26 cellular contexts compared by ENCODE assay signal in genomic region chr13:54975676-54976075, GRCh38.
"Had no signal": no experiment of that assay in that cellular context is flagged by ENCODE, and none has a peak within 500 bp of the region (broad histone marks: within the 10 kb centered on the region; RNA-seq: fewer than 3 reads in every experiment).

No MANE protein-coding gene starts in this region.

- H3K9me3 Mint-ChIP-seq: stimulated activated naive CD8-positive, alpha-beta T cell treated with anti-CD3 and anti-CD28 coated beads, Interleukin-15, Interleukin-2, amounts not matched to agents 100 ng/mL and 50 ng/mL, for 24 hours had no signal

- H3K27ac Mint-ChIP-seq: naive thymus-derived CD4-positive, alpha-beta T cell; natural killer cell treated with Interleukin-12 subunit alpha and Interleukin-12 subunit beta and Interleukin-15 and Interleukin-18, amount 100 ng/mL, for 72 hours; stimulated activated effector memory CD8-positive, alpha-beta T cell treated with anti-CD3 and anti-CD28 coated beads, Interleukin-12 subunit alpha, Interleukin-12 subunit beta, amount 100 ng/mL, for 72 hours; stimulated activated naive CD8-positive, alpha-beta T cell treated with anti-CD3 and anti-CD28 coated beads, Interleukin-15, Interleukin-2, amounts not matched to agents 100 ng/mL and 50 ng/mL, for 24 hours had no signal

- H3K27me3 Mint-ChIP-seq: naive thymus-derived CD4-positive, alpha-beta T cell; natural killer cell treated with Interleukin-12 subunit alpha and Interleukin-12 subunit beta and Interleukin-15 and Interleukin-18, amount 100 ng/mL, for 72 hours; stimulated activated naive CD8-positive, alpha-beta T cell treated with anti-CD3 and anti-CD28 coated beads, Interleukin-15, Interleukin-2, amounts not matched to agents 100 ng/mL and 50 ng/mL, for 24 hours had no signal

- H3K27me3 ChIP-seq: pancreas, spleen, suprapubic skin, tibial artery, uterus had no signal

- H3K36me3 Mint-ChIP-seq: natural killer cell treated with Interleukin-12 subunit alpha and Interleukin-12 subunit beta and Interleukin-15 and Interleukin-18, amount 100 ng/mL, for 72 hours; stimulated activated effector memory CD8-positive, alpha-beta T cell treated with anti-CD3 and anti-CD28 coated beads, Interleukin-12 subunit alpha, Interleukin-12 subunit beta, amount 100 ng/mL, for 72 hours had no signal

- H3K4me3 ChIP-seq: left ventricle myocardium inferior, lung, mucosa of descending colon, pancreas, prostate gland, skin epidermis, spleen, suprapubic skin, thoracic aorta, tibial artery, uterus had no signal

- ATAC-seq: mucosa of descending colon; naive thymus-derived CD4-positive, alpha-beta T cell; natural killer cell treated with Interleukin-12 subunit alpha and Interleukin-12 subunit beta and Interleukin-15 and Interleukin-18, amount 100 ng/mL, for 72 hours; pancreas; right cardiac atrium; sciatic nerve; stimulated activated effector memory CD8-positive, alpha-beta T cell treated with anti-CD3 and anti-CD28 coated beads, Interleukin-12 subunit alpha, Interleukin-12 subunit beta, amount 100 ng/mL, for 72 hours had no signal

- H3K4me1 ChIP-seq: left ventricle myocardium inferior, pancreas, prostate gland, spleen, suprapubic skin, tibial artery, uterus had no signal

- H3K4me1 Mint-ChIP-seq: naive thymus-derived CD4-positive, alpha-beta T cell; stimulated activated effector memory CD8-positive, alpha-beta T cell treated with anti-CD3 and anti-CD28 coated beads, Interleukin-12 subunit alpha, Interleukin-12 subunit beta, amount 100 ng/mL, for 72 hours had no signal

- H3K27ac ChIP-seq: left ventricle myocardium inferior, pancreas, prostate gland, skin epidermis, spleen, suprapubic skin, thoracic aorta, tibial artery, uterus had no signal

- H3K4me3 Mint-ChIP-seq: naive thymus-derived CD4-positive, alpha-beta T cell; natural killer cell treated with Interleukin-12 subunit alpha and Interleukin-12 subunit beta and Interleukin-15 and Interleukin-18, amount 100 ng/mL, for 72 hours; stimulated activated effector memory CD8-positive, alpha-beta T cell treated with anti-CD3 and anti-CD28 coated beads, Interleukin-12 subunit alpha, Interleukin-12 subunit beta, amount 100 ng/mL, for 72 hours; stimulated activated naive CD8-positive, alpha-beta T cell treated with anti-CD3 and anti-CD28 coated beads, Interleukin-15, Interleukin-2, amounts not matched to agents 100 ng/mL and 50 ng/mL, for 24 hours had no signal

- DNase-seq: hypothalamus; islet precursor cell; left ventricle myocardium inferior; midbrain; mucosa of descending colon; naive thymus-derived CD4-positive, alpha-beta T cell; nucleus accumbens; pancreas; posterior cingulate gyrus; retina; right cardiac atrium; spleen; stimulated activated CD4-positive, alpha-beta T cell treated with anti-CD3 and anti-CD28 coated beads, Interleukin-4, amount 100 ng/mL, for 24 hours; stimulated activated naive CD4-positive, alpha-beta T cell; tibial artery; trophoblast cell; uterus had no signal

- H3K36me3 ChIP-seq: left ventricle myocardium inferior, pancreas, prostate gland, spleen, suprapubic skin, thoracic aorta, tibial artery, uterus had no signal
